40 cellular contexts compared by ENCODE assay signal in the genomic region with DNA sequence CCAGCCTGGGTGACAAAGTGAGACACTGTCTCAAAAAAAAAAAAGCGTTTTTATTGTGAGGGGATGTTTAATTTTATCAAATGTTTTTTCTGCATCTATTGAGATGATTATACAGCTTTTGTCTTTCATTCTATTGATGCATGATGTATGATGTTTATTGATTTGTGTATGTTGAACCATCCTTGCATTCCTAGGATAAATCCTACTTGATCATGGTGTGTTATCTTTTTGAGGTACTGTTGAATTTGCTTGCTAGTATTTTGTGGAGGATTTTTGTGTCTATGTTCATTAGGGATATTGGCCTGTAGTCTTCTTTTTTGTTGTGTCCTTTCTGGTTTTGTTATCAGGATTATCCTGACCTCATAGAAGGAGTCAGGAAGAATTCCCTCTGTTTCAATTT. TPM values are rescaled to one million over a fixed set of nuclear protein-coding genes. Genes with fewer than 3 reads are reported as not detected.
"Had no signal": no experiment of that assay in that cellular context is flagged by ENCODE, and none has a peak within 500 bp of the region (broad histone marks: within the 10 kb centered on the region; RNA-seq: fewer than 3 reads in every experiment).

No MANE protein-coding gene starts in this region.

- DNase-seq: Karpas-422, Kasumi-1, MG63, MM.1S, MV-4-11, NCI-H1048, NCI-H1092, NCI-H1092 treated with DMSO at 0.1 percent for 48 hours, NCI-H1105, NCI-H1105 treated with DMSO at 0.1 percent for 48 hours, NCI-H1417, NCI-H1417 treated with DMSO at 0.1 percent for 48 hours, NCI-H1436, NCI-H1436 treated with DMSO at 0.1 percent for 48 hours, NCI-H146, NCI-H1694, NCI-H1694 treated with DMSO at 0.1 percent for 48 hours, NCI-H187, NCI-H187 treated with DMSO at 0.1 percent for 48 hours, NCI-H1930, NCI-H2029, NCI-H2029 treated with DMSO at 0.1 percent for 48 hours, NCI-H2081, NCI-H2081 treated with DMSO at 0.1 percent for 48 hours, NCI-H2107, NCI-H2171, NCI-H2171 treated with DMSO at 0.1 percent for 48 hours, NCI-H2227 treated with DMSO at 0.1 percent for 48 hours, NCI-H226, NCI-H345, NCI-H446, NCI-H446 treated with DMSO at 0.1 percent for 48 hours, NCI-H510A, NCI-H510A treated with DMSO at 0.1 percent for 48 hours, NCI-H524, NCI-H524 treated with DMSO at 0.1 percent for 48 hours had no signal

- H3K4me3 ChIP-seq: MG63 had no signal

- H3K36me3 ChIP-seq: MG63 had no signal

RNA-seq across cellular contexts. Expression of a gene that starts 22.3 kb away (rescaled TPM):
- total RNA-seq: LHCN-M2, M059J, MCF 10A, NCI-H460 had no signal
